23 cellular contexts compared by ENCODE assay signal in genomic region chr17:68694791-68695485, GRCh38.
DNase-seq lines count a peak whose midpoint lies in the region; ATAC-seq and TF ChIP-seq lines count a peak whose summit lies in the region.
"Had no signal": no experiment of that assay in that cellular context is flagged by ENCODE, and none has a peak within 500 bp of the region (broad histone marks: within the 10 kb centered on the region; RNA-seq: fewer than 3 reads in every experiment).

No MANE protein-coding gene starts in this region.

- H4K20me1 ChIP-seq in PC-3 (ENCODE audit: low read length), result no peaks in the 10 kb centered on the region

- H3K9ac ChIP-seq in PC-3 (ENCODE audit: low read length), result no peak overlapping the region

- TF ChIP-seq CTCF in PC-3 (conservative IDR thresholded peaks at IDR 0.05; ENCODE audit: low read depth, low read length) (no peak), fibroblast of mammary gland (conservative IDR thresholded peaks at IDR 0.05; ENCODE audit: control insufficient read depth, insufficient read depth, low read depth, low read length) (no peak)

- CTCF ChIA-PET in PC-3 (lab: Charles Lee), result no interaction called here

- intact Hi-C loops in PC-3 (cut with micrococcal nuclease), result no loop called here

- H3K4me2 ChIP-seq in PC-3 (ENCODE audit: low read length), result no peak overlapping the region

- H3K4me3 ChIP-seq in PC-3 (ENCODE audit: low read length) (no peak overlapping the region), fibroblast of mammary gland (ENCODE audit: control insufficient read depth, low read depth, low read length) (no peak overlapping the region)
- H3K4me3 ChIP-seq in effector memory CD4-positive, alpha-beta T cell (ENCODE audit: insufficient read depth, low read depth, low read length, poor library complexity, severe bottlenecking), result no peak overlapping the region
- H3K4me3 ChIP-seq: sigmoid colon, SJSA1, testis had no signal

- H3K4me1 ChIP-seq in PC-3 (ENCODE audit: insufficient read depth, low read length), result no peaks in the 10 kb centered on the region
- H3K4me1 ChIP-seq in effector memory CD4-positive, alpha-beta T cell (ENCODE audit: control insufficient read depth, insufficient read depth, low read length, poor library complexity, severe bottlenecking), result no peaks in the 10 kb centered on the region
- H3K4me1 ChIP-seq: sigmoid colon, SJSA1 had no signal

- H2AFZ ChIP-seq in PC-3 (ENCODE audit: low read length), result no peak overlapping the region

- ATAC-seq in PC-3, result peak; percentile 45; the same call in 1 of the 2 replicates
- no peak for ATAC-seq in SK-N-SH treated with all-trans-retinoic acid at 6 μM for 48 hours
- ATAC-seq: CD8-positive, alpha-beta T cell; natural killer cell; Panc1; stimulated activated memory B cell treated with anti-CD40 and anti-IgM and Interleukin-4, amounts not matched to agents 10 μg/mL and 1 μg/mL and 100 μg/mL, for 72 hours had no signal

- DNase-seq in GM03348 (ENCODE audit: low spot score) (peak; percentile 56), PC-3 (no peak), fibroblast of mammary gland (ENCODE audit: low read depth) (peak; percentile 57), renal cortical epithelial cell (ENCODE audit: low read depth) (peak; percentile 46), NCI-H1105 (lab: John Stamatoyannopoulos, UW) (no peak)
- DNase-seq in effector memory CD4-positive, alpha-beta T cell, result no peak
- DNase-seq: activated CD4-positive, alpha-beta T cell treated with anti-CD3 and anti-CD28 coated beads, Interleukin-2, amount 50 U/mL, for 4 hours; activated gamma-delta T cell; CD8-positive, alpha-beta T cell; DMS79; HCEC 1CT; natural killer cell; NCI-H1930; sigmoid colon; stimulated activated CD4-positive, alpha-beta T cell treated with anti-CD3 and anti-CD28 coated beads, Interleukin-1b, Interleukin-23, amount 100 ng/mL, for 48 hours; T-helper 2 cell; testis; WERI-Rb-1 had no signal

- H3K9me2 ChIP-seq in PC-3 (replicated peaks; ENCODE audit: low read length), result no peaks in the 10 kb centered on the region

- H3K36me3 ChIP-seq in PC-3 (ENCODE audit: low read depth, low read length), result no peaks in the 10 kb centered on the region
- H3K36me3 ChIP-seq in effector memory CD4-positive, alpha-beta T cell (ENCODE audit: control insufficient read depth, insufficient read depth, low read length), result no peaks in the 10 kb centered on the region
- H3K36me3 ChIP-seq: sigmoid colon, SJSA1, WERI-Rb-1 had no signal

- BruUV-seq in PC-3 (replicated peaks; lab: Mats Ljungman, UMichigan), result no TSS peak

- H3K27ac ChIP-seq in PC-3 (ENCODE audit: low read length), result no peak overlapping the region
- H3K27ac ChIP-seq in effector memory CD4-positive, alpha-beta T cell (ENCODE audit: insufficient read depth, low read length, poor library complexity, severe bottlenecking), result no peak overlapping the region
- H3K27ac ChIP-seq: epithelial cell of prostate, sigmoid colon, SJSA1, testis, WERI-Rb-1 had no signal

- POLR2A ChIA-PET in PC-3 (lab: Charles Lee; ENCODE audit: unreplicated experiment), result no interaction called here

- no peaks in the 10 kb centered on the region; the same call in 1 of the 2 replicates for H3K27me3 ChIP-seq in PC-3 (ENCODE audit: low read length)
- no peaks in the 10 kb centered on the region for H3K27me3 ChIP-seq in effector memory CD4-positive, alpha-beta T cell (replicated peaks; ENCODE audit: control insufficient read depth, insufficient read depth, low read length, poor library complexity, severe bottlenecking)
- H3K27me3 ChIP-seq: sigmoid colon, SJSA1, testis had no signal

- no peaks in the 10 kb centered on the region for H3F3A ChIP-seq in PC-3 (ENCODE audit: low read length, unreplicated experiment)

- H3K9me3 ChIP-seq in PC-3 (ENCODE audit: low read length), result no peaks in the 10 kb centered on the region
- H3K9me3 ChIP-seq in effector memory CD4-positive, alpha-beta T cell (ENCODE audit: control insufficient read depth, low read length), result no peaks in the 10 kb centered on the region
- H3K9me3 ChIP-seq: sigmoid colon, testis had no signal

- no peaks in the 10 kb centered on the region for H3K79me2 ChIP-seq in PC-3 (ENCODE audit: low read length)

TF ChIP-seq in SK-N-SH treated with all-trans-retinoic acid at 6 μM for 48 hours, 23 proteins besides CTCF, POLR2A, EP300 and RAD21:
- TF ChIP-seq TOX (CRISPR knock-in tag; IDR thresholded peaks at IDR 0.05; ENCODE audit: borderline replicate concordance), result no peak
- no peak for TF ChIP-seq BACH2 (CRISPR knock-in tag; IDR thresholded peaks at IDR 0.05; ENCODE audit: borderline replicate concordance)
- no peak for TF ChIP-seq ESRRG (CRISPR knock-in tag; IDR thresholded peaks at IDR 0.05)
- TF ChIP-seq, protein P1, sequence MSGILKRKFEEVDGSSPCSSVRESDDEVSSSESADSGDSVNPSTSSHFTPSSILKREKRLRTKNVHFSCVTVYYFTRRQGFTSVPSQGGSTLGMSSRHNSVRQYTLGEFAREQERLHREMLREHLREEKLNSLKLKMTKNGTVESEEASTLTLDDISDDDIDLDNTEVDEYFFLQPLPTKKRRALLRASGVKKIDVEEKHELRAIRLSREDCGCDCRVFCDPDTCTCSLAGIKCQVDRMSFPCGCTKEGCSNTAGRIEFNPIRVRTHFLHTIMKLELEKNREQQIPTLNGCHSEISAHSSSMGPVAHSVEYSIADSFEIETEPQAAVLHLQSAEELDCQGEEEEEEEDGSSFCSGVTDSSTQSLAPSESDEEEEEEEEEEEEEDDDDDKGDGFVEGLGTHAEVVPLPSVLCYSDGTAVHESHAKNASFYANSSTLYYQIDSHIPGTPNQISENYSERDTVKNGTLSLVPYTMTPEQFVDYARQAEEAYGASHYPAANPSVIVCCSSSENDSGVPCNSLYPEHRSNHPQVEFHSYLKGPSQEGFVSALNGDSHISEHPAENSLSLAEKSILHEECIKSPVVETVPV (CRISPR knock-in tag; IDR thresholded peaks at IDR 0.05), result no peak

Comparison
In these comparisons a context has a peak if more than half of its experiments do, and no peak if none do; other contexts are left out.
1. DNase-seq: peak in GM03348 (single experiment), fibroblast of mammary gland (single experiment) and renal cortical epithelial cell (single experiment); none in PC-3 (single experiment), effector memory CD4-positive, alpha-beta T cell (0 of 3) and NCI-H1105 (single experiment).